In genomic region chr3:194142156-194142910, GRCh38 we compare ENCODE assay signal across 8 cellular contexts. TPM values are rescaled to one million over a fixed set of nuclear protein-coding genes. Genes with fewer than 3 reads are reported as not detected.
DNase-seq lines count a peak whose midpoint lies in the region; ATAC-seq and TF ChIP-seq lines count a peak whose summit lies in the region.

No MANE protein-coding gene starts in this region.

- H3K9me3 Mint-ChIP-seq in activated naive CD4-positive, alpha-beta T cell treated with anti-CD3 and anti-CD28 coated beads for 36 hours, result no peaks in the 10 kb centered on the region

- no peak for TF ChIP-seq CTCF in left lung (IDR thresholded peaks at IDR 0.05)
- no peak for TF ChIP-seq CTCF in GM20000 (IDR thresholded peaks at IDR 0.05; ENCODE audit: extremely low read depth, missing control alignments)

- H3K27ac Mint-ChIP-seq in activated naive CD4-positive, alpha-beta T cell treated with anti-CD3 and anti-CD28 coated beads for 36 hours, result peak overlapping the region; percentile 91

- WGBS in thymus, result 68% methylated on average over 14 of the region's 14 CpGs

- CTCF ChIA-PET in activated naive CD4-positive, alpha-beta T cell treated with anti-CD3 and anti-CD28 coated beads for 36 hours (lab: Charles Lee), result interaction anchor here (0.6 kb wide), 1 partner anchor 464 kb away, joined by 4 read pairs; no protein-coding TSS in a partner anchor

- H3K27ac ChIP-seq in left lung (peak overlapping the region; percentile 89 to 91), thymus (ENCODE audit: low read depth) (no peak overlapping the region)

- no peaks in the 10 kb centered on the region for H3K36me3 ChIP-seq in left lung
- H3K36me3 ChIP-seq in thymus (ENCODE audit: control insufficient read depth, insufficient read depth), result no peaks in the 10 kb centered on the region

- H3K36me3 Mint-ChIP-seq in activated naive CD4-positive, alpha-beta T cell treated with anti-CD3 and anti-CD28 coated beads for 36 hours (ENCODE audit: low read depth), result no peaks in the 10 kb centered on the region

- H3K4me1 Mint-ChIP-seq in activated naive CD4-positive, alpha-beta T cell treated with anti-CD3 and anti-CD28 coated beads for 36 hours (ENCODE audit: low read depth), result peaks cover 13% of the 10 kb centered on the region

- H3K27me3 Mint-ChIP-seq in activated naive CD4-positive, alpha-beta T cell treated with anti-CD3 and anti-CD28 coated beads for 36 hours (ENCODE audit: low read depth), result peaks cover 27% of the 10 kb centered on the region

- intact Hi-C loops in activated naive CD4-positive, alpha-beta T cell treated with anti-CD3 and anti-CD28 coated beads for 36 hours (cut with micrococcal nuclease), result loop anchor here (1.0 kb wide), 1 partner anchor 165 kb away; no protein-coding TSS in a partner anchor
- intact Hi-C loops in left lung (cut with DNase I), result no loop called here

- H3K4me1 ChIP-seq in left lung, result peaks cover 34 to 52% of the 10 kb centered on the region in 2 donors
- peaks cover 20% of the 10 kb centered on the region for H3K4me1 ChIP-seq in thymus (ENCODE audit: control insufficient read depth, insufficient read depth, low read length)

- H3K9me3 ChIP-seq in left lung (no peaks in the 10 kb centered on the region), thymus (ENCODE audit: control insufficient read depth) (no peaks in the 10 kb centered on the region)

- ATAC-seq in left lung, result peak; percentile 2
- ATAC-seq in GM21526 (IDR thresholded peaks at IDR 0.05; ENCODE audit: low FRiP score, unreplicated experiment), result no peak

- H3K4me3 ChIP-seq in left lung (peak overlapping the region in 1 of 2 donors; percentile 45), thymus (ENCODE audit: low read length) (peak overlapping the region; percentile 55)

- H3K27me3 ChIP-seq in left lung (peaks cover 0 to 65% of the 10 kb centered on the region in 2 donors), thymus (ENCODE audit: control insufficient read depth, insufficient read depth) (peaks cover 35% of the 10 kb centered on the region)

- DNase-seq in activated naive CD4-positive, alpha-beta T cell treated with anti-CD3 and anti-CD28 coated beads for 36 hours, result no peak
- DNase-seq in activated naive CD4-positive, alpha-beta T cell (lab: John Stamatoyannopoulos, UW), result no peak
- DNase-seq in amniotic epithelial cell (ENCODE audit: low read depth), result peak; percentile 77
- no peak for DNase-seq in left lung
- DNase-seq in T1000 (lab: John Stamatoyannopoulos, UW), result no peak
- no peak for DNase-seq in GM20000 (ENCODE audit: low spot score)

- peak overlapping the region; percentile 72 for H3K4me3 Mint-ChIP-seq in activated naive CD4-positive, alpha-beta T cell treated with anti-CD3 and anti-CD28 coated beads for 36 hours

RNA-seq across cellular contexts. Expression of gene HES1, which starts 6.4 kb away (rescaled TPM):
- total RNA-seq in activated naive CD4-positive, alpha-beta T cell treated with anti-CD3 and anti-CD28 coated beads for 36 hours, result 1 to 10 TPM; 2.3 to 2.5 TPM
- 10 to 100 TPM; 18.1 to 21.8 TPM for total RNA-seq in left lung
- polyA plus RNA-seq in thymus, result 13.3 TPM

Comparison
In these comparisons a context has a peak if more than half of its experiments do, and no peak if none do; other contexts are left out.
1. RNA of gene HES1, which starts 6.4 kb away (total RNA-seq): 18.1 to 21.8 TPM in left lung; 2.3 to 2.5 TPM in activated naive CD4-positive, alpha-beta T cell treated with anti-CD3 and anti-CD28 coated beads for 36 hours; every median in the first group is over 4 times any median in the second.